In the genomic region with DNA sequence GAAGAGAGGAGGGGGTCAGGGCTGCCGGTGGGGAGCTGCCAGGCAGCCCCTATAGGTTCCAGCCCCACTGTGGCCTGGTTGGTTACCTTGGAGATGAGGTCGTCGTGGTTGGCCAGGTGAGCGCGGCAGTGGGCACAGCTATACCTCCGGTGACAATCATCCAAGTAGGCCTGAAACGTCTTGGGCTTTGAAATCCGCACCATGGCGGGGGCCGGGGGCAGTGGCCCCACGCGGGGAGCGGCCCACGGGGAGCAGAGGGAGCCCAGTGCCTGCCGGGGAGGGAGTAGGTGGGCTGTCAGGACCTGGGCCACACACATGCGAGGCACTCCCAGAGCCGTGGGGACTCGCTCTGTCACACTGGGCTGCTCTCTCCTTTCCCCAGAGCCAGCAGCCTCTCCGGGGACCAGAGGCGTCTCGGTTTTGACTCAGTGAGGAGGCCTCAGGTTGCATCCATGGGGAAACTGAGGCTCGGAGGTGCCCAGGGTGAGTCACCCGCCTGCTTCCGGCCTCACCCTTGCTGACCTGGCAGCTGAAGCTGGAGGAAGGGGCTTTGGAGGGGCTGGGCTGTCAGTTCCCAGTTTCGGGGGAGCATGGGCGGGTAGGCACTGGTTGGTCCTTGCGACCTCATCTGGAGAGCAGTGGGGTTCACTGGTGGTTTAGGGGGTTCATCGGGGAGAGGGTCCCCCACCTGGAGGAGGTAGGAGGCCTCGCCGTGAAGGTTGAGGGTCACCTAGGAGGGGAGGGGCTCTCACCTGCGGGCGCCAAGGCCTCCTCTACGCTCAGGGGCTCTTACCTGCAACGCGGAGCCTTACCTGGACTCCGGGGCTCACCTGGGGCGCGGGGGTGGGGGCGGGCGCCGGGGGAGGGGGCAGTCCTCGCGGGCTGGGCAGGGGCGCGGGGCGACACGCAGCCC, we compare ENCODE assay signal across 8 cellular contexts. TPM values are rescaled to one million over a fixed set of nuclear protein-coding genes. Genes with fewer than 3 reads are reported as not detected.
A peak's percentile ranks its signal among the peaks of the same experiment; 100 is the strongest.
DNase-seq lines count a peak whose midpoint lies in the region; ATAC-seq and TF ChIP-seq lines count a peak whose summit lies in the region.

No MANE protein-coding gene starts in this region.

- POLR2A ChIA-PET in T-cell (lab: Charles Lee): no interaction called here

- H3K4me1 ChIP-seq in ES-I3 (ENCODE audit: insufficient read depth, low read length): 0 out of 2 replicates have a peak, but pooled peaks cover under 1% of the 10 kb centered on the region

- peaks cover 19% of the 10 kb centered on the region for H3K9me3 ChIP-seq in ES-I3 (ENCODE audit: control insufficient read depth, insufficient read depth, low read length)

- H3K27me3 Mint-ChIP-seq in T-cell: no peaks in the 10 kb centered on the region

- peaks cover 31 to 36% (median 36%) of the 10 kb centered on the region in 3 donors for H3K4me1 Mint-ChIP-seq in T-cell

- no peaks in the 10 kb centered on the region for H3K36me3 ChIP-seq in ES-I3 (ENCODE audit: insufficient read depth, low read length)

- H3K9ac ChIP-seq in ES-I3 (ENCODE audit: low read depth, low read length): peak overlapping the region; percentile 33; the same call in 1 of the 2 replicates

- H3K36me3 Mint-ChIP-seq in T-cell: peaks cover 33% of the 10 kb centered on the region

- DNase-seq in T-cell: peak in 4 of 34 experiments; percentile 16 to 33 (median 22)
- DNase-seq in fibroblast of pulmonary artery (ENCODE audit: low read depth): no peak
- DNase-seq in retina: peak; percentile 43
- no peak for DNase-seq in kidney glomerular epithelial cell (lab: John Stamatoyannopoulos, UW)
- no peak for DNase-seq in globus pallidus (ENCODE audit: low spot score)
- DNase-seq in HuH-7.5 (ENCODE audit: low spot score): no peak

- TF ChIP-seq CTCF in fibroblast of pulmonary artery (IDR thresholded peaks at IDR 0.05; ENCODE audit: low read length, missing control alignments): no peak

- ATAC-seq in T-cell (replicated peaks in 1 of 4) (peak in 3 of 4 experiments; percentile 8 to 9 (median 9)), GM21786 (IDR thresholded peaks at IDR 0.05; ENCODE audit: unreplicated experiment) (no peak)

- H3K4me3 ChIP-seq in fibroblast of pulmonary artery (replicated peaks; ENCODE audit: low read depth, low read length): peak overlapping the region; percentile 80

- peaks cover 5 to 20% (median 19%) of the 10 kb centered on the region in 3 donors for H3K9me3 Mint-ChIP-seq in T-cell

- CTCF ChIA-PET in T-cell (lab: Charles Lee): interaction anchor here in 1 of 2 donors (0.5 kb wide), 1 partner anchor 85 kb away, joined by 5 read pairs; no protein-coding TSS in a partner anchor

- peak overlapping the region; percentile 87 to 93 (median 88) for H3K4me3 Mint-ChIP-seq in T-cell

- H3K27ac Mint-ChIP-seq in T-cell: peak overlapping the region; percentile 93 to 95

RNA-seq across cellular contexts. Expression of gene YPEL3, which starts 0.6 kb away (rescaled TPM):
- total RNA-seq in T-cell: 100 to 1,000 TPM; 105 to 277 (median 226) TPM

RNA-seq across cellular contexts. Expression of gene TBX6, which starts 3.7 kb away (rescaled TPM):
- 1 to 10 TPM; 1.4 to 2.0 (median 1.5) TPM for total RNA-seq in T-cell

RNA-seq across cellular contexts. Expression of gene GDPD3, which starts 17.9 kb away (rescaled TPM):
- total RNA-seq in T-cell: 10 to 100 TPM; 11.1 to 27.2 (median 22.1) TPM

RNA-seq across cellular contexts. Expression of gene PPP4C, which starts 19.6 kb away (rescaled TPM):
- total RNA-seq in T-cell: 100 to 1,000 TPM in 2 of 5 donors, 10 to 100 TPM in 3; 71.2 to 110 (median 97.9) TPM

RNA-seq across cellular contexts. Expression of gene MAPK3, which starts 27.6 kb away (rescaled TPM):
- total RNA-seq in T-cell: 10 to 100 TPM; 55.5 to 76.0 (median 63.2) TPM
